Comparison of ENCODE assay signal across 9 cellular contexts in the genomic region with DNA sequence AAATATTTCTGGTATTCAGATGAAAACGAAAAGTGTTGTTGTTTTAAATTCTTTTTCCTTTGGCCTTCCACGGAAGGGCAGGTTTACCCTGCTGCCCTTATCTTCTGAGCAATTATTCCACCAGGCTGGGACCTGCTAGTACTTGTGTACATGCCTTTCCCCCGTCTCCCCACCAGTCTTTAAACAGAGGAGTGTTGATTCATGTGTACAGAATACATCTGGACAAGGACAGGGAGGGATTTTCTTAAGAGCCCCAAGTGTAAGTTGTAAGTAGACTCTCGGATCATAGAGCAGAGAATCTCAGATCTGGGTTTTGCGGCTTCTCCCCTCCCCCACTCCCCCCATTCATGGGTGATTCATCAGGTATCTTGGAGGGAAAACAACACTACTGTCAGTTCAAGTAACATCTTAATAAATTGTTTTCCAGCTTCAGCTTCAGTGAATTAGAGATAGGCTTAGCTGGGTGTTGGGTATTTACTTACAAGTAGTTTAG.
DNase-seq lines count a peak whose midpoint lies in the region; ATAC-seq and TF ChIP-seq lines count a peak whose summit lies in the region.
"Had no signal": no experiment of that assay in that cellular context is flagged by ENCODE, and none has a peak within 500 bp of the region (broad histone marks: within the 10 kb centered on the region; RNA-seq: fewer than 3 reads in every experiment).

No MANE protein-coding gene starts in this region.

- WGBS in lower leg skin, 2 donors: 33 to 35% methylated on average over 5 of the region's 5 CpGs

- peaks cover 74% of the 10 kb centered on the region for H3K36me3 Mint-ChIP-seq in activated B cell treated with CpG ODN at 0.5 μM for 24 hours (ENCODE audit: low read depth)

- CTCF ChIA-PET in activated B cell treated with CpG ODN at 0.5 μM for 24 hours (lab: Charles Lee): interaction anchor here (0.8 to 2.6 kb wide), 3 partner anchors 11 to 36 kb away, joined by 3 to 16 read pairs (median 6); no protein-coding TSS in a partner anchor

- no peaks in the 10 kb centered on the region for H3K9me3 Mint-ChIP-seq in activated B cell treated with CpG ODN at 0.5 μM for 24 hours

- DNase-seq in HuH-7 (ENCODE audit: low spot score) (peak; percentile 27), activated B cell treated with CpG ODN at 0.5 μM for 24 hours (no peak), fibroblast of peridontal ligament (ENCODE audit: extremely low read depth) (peak; percentile 21), retina (no peak), lower leg skin (ENCODE audit: low spot score in 2 of 2) (no peak)
- DNase-seq in stimulated activated CD8-positive, alpha-beta memory T cell treated with anti-CD3 and anti-CD28 coated beads, Interleukin-4, amount 100 ng/mL, for 48 hours: peak; percentile 61
- DNase-seq: head of caudate nucleus had no signal

- ATAC-seq in activated B cell treated with CpG ODN at 0.5 μM for 24 hours (ENCODE audit: low read depth): peak; percentile 6
- no peak for ATAC-seq in HG02571 (IDR thresholded peaks at IDR 0.05; ENCODE audit: unreplicated experiment)
- no peak for ATAC-seq in GM21515 (IDR thresholded peaks at IDR 0.05; ENCODE audit: unreplicated experiment)

- TF ChIP-seq CTCF in activated B cell treated with CpG ODN at 0.5 μM for 24 hours (IDR thresholded peaks at IDR 0.05) (no peak), lower leg skin (IDR thresholded peaks at IDR 0.05) (no peak)

- POLR2A ChIA-PET in activated B cell treated with CpG ODN at 0.5 μM for 24 hours (lab: Charles Lee): interaction anchor here (1.3 to 4.8 kb wide), 4 partner anchors 11 to 431 kb away, joined by 4 to 51 read pairs (median 27); no protein-coding TSS in a partner anchor

- TF ChIP-seq POLR2A in lower leg skin (IDR thresholded peaks at IDR 0.05): no peak

- intact Hi-C loops in activated B cell treated with CpG ODN at 0.5 μM for 24 hours (cut with micrococcal nuclease) (loop anchor here (1.0 kb wide), 3 partner anchors 8 to 36 kb away; no protein-coding TSS in a partner anchor), lower leg skin (cut with DNase I; ENCODE audit: low total_unique reads) (no loop called here)

- no peaks in the 10 kb centered on the region for H3K27me3 Mint-ChIP-seq in activated B cell treated with CpG ODN at 0.5 μM for 24 hours

- peaks cover 56% of the 10 kb centered on the region for H3K4me1 Mint-ChIP-seq in activated B cell treated with CpG ODN at 0.5 μM for 24 hours

- no peak overlapping the region for H3K4me3 ChIP-seq in lower leg skin (ENCODE audit: low read depth, poor library complexity, severe bottlenecking)

- peak overlapping the region; percentile 98 for H3K27ac Mint-ChIP-seq in activated B cell treated with CpG ODN at 0.5 μM for 24 hours

- peak overlapping the region; percentile 55 for H3K4me3 Mint-ChIP-seq in activated B cell treated with CpG ODN at 0.5 μM for 24 hours

Comparison
In these comparisons a context has a peak if more than half of its experiments do, and no peak if none do; other contexts are left out.
1. DNase-seq: peak in HuH-7 (single experiment), fibroblast of peridontal ligament (single experiment) and stimulated activated CD8-positive, alpha-beta memory T cell treated with anti-CD3 and anti-CD28 coated beads, Interleukin-4, amount 100 ng/mL, for 48 hours (single experiment); none in activated B cell treated with CpG ODN at 0.5 μM for 24 hours (single experiment), retina (single experiment) and lower leg skin (0 of 2).